Comparison of ENCODE assay signal across 24 cellular contexts in the genomic region with DNA sequence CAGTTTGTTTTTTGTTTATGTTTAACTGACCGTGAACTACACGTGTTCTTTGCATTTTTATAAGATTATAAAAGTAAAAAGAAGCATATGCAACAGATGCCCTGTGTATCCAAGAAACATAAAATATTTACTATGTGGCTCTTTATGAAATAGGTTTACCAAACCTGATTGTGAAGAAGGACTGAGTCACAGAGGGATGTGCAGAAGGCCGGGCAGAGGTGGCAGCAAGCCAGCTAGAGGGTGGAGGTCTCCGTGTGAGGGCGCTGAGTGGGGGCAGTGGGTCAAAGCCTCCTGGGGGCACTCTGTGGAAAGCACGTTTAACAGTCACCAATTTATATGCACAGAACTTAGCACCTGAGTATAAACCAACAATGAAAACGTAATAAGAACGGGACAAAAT.
"Had no signal": no experiment of that assay in that cellular context is flagged by ENCODE, and none has a peak within 500 bp of the region (broad histone marks: within the 10 kb centered on the region; RNA-seq: fewer than 3 reads in every experiment).

No MANE protein-coding gene starts in this region.

- H3K27ac ChIP-seq: colonic mucosa, epithelial cell of prostate, gastrocnemius medialis, left lung, neural progenitor cell, prostate gland, sigmoid colon, transverse colon, upper lobe of right lung, vagina had no signal

- H3K9me3 ChIP-seq: colonic mucosa, gastrocnemius medialis, prostate gland, transverse colon, upper lobe of right lung, vagina had no signal

- H3K4me1 Mint-ChIP-seq: endodermal cell had no signal

- H3K4me1 ChIP-seq: colonic mucosa, gastrocnemius medialis, left lung, neural progenitor cell, prostate gland, sigmoid colon, transverse colon, upper lobe of right lung, vagina had no signal

- H3K36me3 ChIP-seq: colonic mucosa, gastrocnemius medialis, left lung, neural progenitor cell, prostate gland, sigmoid colon, transverse colon, upper lobe of right lung, vagina had no signal

- ATAC-seq: esophagus mucosa; gastrocnemius medialis; left lung; naive thymus-derived CD4-positive, alpha-beta T cell; right cardiac atrium; stimulated activated naive B cell treated with anti-CD40 and anti-IgM and Interleukin-4, amounts not matched to agents 10 μg/mL and 1 μg/mL and 100 μg/mL, for 72 hours; upper lobe of right lung had no signal

- H3K4me3 Mint-ChIP-seq: dendritic cell treated with granulocyte-macrophage colony-stimulating factor and Interleukin-4, amounts not matched to agents 40 ng/mL and 50 ng/mL, for 4 days; endodermal cell; mesothelial cell of epicardium; naive thymus-derived CD4-positive, alpha-beta T cell; nephron; neural progenitor cell; stimulated activated naive B cell treated with anti-CD40 and anti-IgM and Interleukin-4, amounts not matched to agents 10 μg/mL and 1 μg/mL and 100 μg/mL, for 72 hours; stimulated activated naive CD8-positive, alpha-beta T cell treated with anti-CD3 and anti-CD28 coated beads, Interleukin-15, Interleukin-2, amounts not matched to agents 100 ng/mL and 50 ng/mL, for 24 hours had no signal

- H2AFZ ChIP-seq: neural progenitor cell had no signal

- H3K27ac Mint-ChIP-seq: dendritic cell treated with granulocyte-macrophage colony-stimulating factor and Interleukin-4, amounts not matched to agents 40 ng/mL and 50 ng/mL, for 4 days; endodermal cell; mesothelial cell of epicardium; naive thymus-derived CD4-positive, alpha-beta T cell; nephron; neural progenitor cell; stimulated activated naive B cell treated with anti-CD40 and anti-IgM and Interleukin-4, amounts not matched to agents 10 μg/mL and 1 μg/mL and 100 μg/mL, for 72 hours; stimulated activated naive CD8-positive, alpha-beta T cell treated with anti-CD3 and anti-CD28 coated beads, Interleukin-15, Interleukin-2, amounts not matched to agents 100 ng/mL and 50 ng/mL, for 24 hours had no signal

- H3K27me3 Mint-ChIP-seq: dendritic cell treated with granulocyte-macrophage colony-stimulating factor and Interleukin-4, amounts not matched to agents 40 ng/mL and 50 ng/mL, for 4 days had no signal

- DNase-seq: colonic mucosa; effector CD8-positive, alpha-beta T cell; foreskin fibroblast; gastrocnemius medialis; mesenchymal stem cell; naive thymus-derived CD4-positive, alpha-beta T cell; right cardiac atrium; sigmoid colon; stimulated activated CD4-positive, alpha-beta T cell treated with anti-CD3 and anti-CD28 coated beads, Interleukin-15, amount 100 ng/mL, for 24 hours; stimulated activated CD4-positive, alpha-beta T cell treated with anti-CD3 and anti-CD28 coated beads, Interleukin-2, amount 100 ng/mL, for 48 hours; stimulated activated naive B cell treated with anti-CD40 and anti-IgM and Interleukin-4, amounts not matched to agents 10 μg/mL and 1 μg/mL and 100 μg/mL, for 72 hours; transverse colon; upper lobe of right lung had no signal

- H3K27me3 ChIP-seq: colonic mucosa, gastrocnemius medialis, neural progenitor cell, sigmoid colon, transverse colon, upper lobe of right lung, vagina had no signal

- H3K4me2 ChIP-seq: neural progenitor cell had no signal

- H3K4me3 ChIP-seq: colonic mucosa, gastrocnemius medialis, left lung, neural progenitor cell, prostate gland, sigmoid colon, transverse colon, upper lobe of right lung, vagina had no signal

- H3K36me3 Mint-ChIP-seq: mesothelial cell of epicardium, neural progenitor cell had no signal

- H3K9ac ChIP-seq: neural progenitor cell had no signal
